8 cellular contexts compared by ENCODE assay signal in genomic region chr15:73081321-73081958, GRCh38. TPM values are rescaled to one million over a fixed set of nuclear protein-coding genes. Genes with fewer than 3 reads are reported as not detected.
DNase-seq lines count a peak whose midpoint lies in the region; ATAC-seq, FAIRE-seq and TF ChIP-seq lines count a peak whose summit lies in the region.

No MANE protein-coding gene starts in this region.

- peaks cover 0 to 3% of the 10 kb centered on the region in 2 donors for H3K4me1 ChIP-seq in lung (ENCODE audit: control insufficient read depth in 2 of 2, insufficient read depth in 2 of 2, low read length in 2 of 2)

- no peak overlapping the region for H3K27ac Mint-ChIP-seq in chondrocyte (ENCODE audit: unreplicated experiment)
- no peak overlapping the region for H3K27ac Mint-ChIP-seq in activated naive CD8-positive, alpha-beta T cell treated with anti-CD3 and anti-CD28 coated beads, Interleukin-2, amount 50 U/mL, for 24 hours

- no peak overlapping the region for H3K4me3 Mint-ChIP-seq in chondrocyte (ENCODE audit: unreplicated experiment)
- no peak overlapping the region for H3K4me3 Mint-ChIP-seq in activated naive CD8-positive, alpha-beta T cell treated with anti-CD3 and anti-CD28 coated beads, Interleukin-2, amount 50 U/mL, for 24 hours

- peak; percentile 94 for TF ChIP-seq CTCF in chondrocyte (IDR thresholded peaks at IDR 0.05)
- peak; percentile 79 for TF ChIP-seq CTCF in lung (IDR thresholded peaks at IDR 0.05; ENCODE audit: control extremely low read depth, extremely low read depth)

- H3K27me3 Mint-ChIP-seq in chondrocyte (ENCODE audit: low read depth), result no peaks in the 10 kb centered on the region
- H3K27me3 Mint-ChIP-seq in activated naive CD8-positive, alpha-beta T cell treated with anti-CD3 and anti-CD28 coated beads, Interleukin-2, amount 50 U/mL, for 24 hours, result peaks cover 7% of the 10 kb centered on the region

- H3K4me1 Mint-ChIP-seq in chondrocyte (ENCODE audit: low read depth), result peaks cover 21% of the 10 kb centered on the region
- H3K4me1 Mint-ChIP-seq in activated naive CD8-positive, alpha-beta T cell treated with anti-CD3 and anti-CD28 coated beads, Interleukin-2, amount 50 U/mL, for 24 hours, result no peaks in the 10 kb centered on the region

- FAIRE-seq in GM18507 (lab: Jason Lieb, UNC), result peak; percentile 56

- H3K36me3 ChIP-seq in lung (ENCODE audit: control insufficient read depth in 2 of 2, insufficient read depth in 2 of 2, low read length in 2 of 2), result no peaks in the 10 kb centered on the region

- H3K9me3 Mint-ChIP-seq in chondrocyte (ENCODE audit: low read depth), result no peaks in the 10 kb centered on the region
- no peaks in the 10 kb centered on the region for H3K9me3 Mint-ChIP-seq in activated naive CD8-positive, alpha-beta T cell treated with anti-CD3 and anti-CD28 coated beads, Interleukin-2, amount 50 U/mL, for 24 hours

- DNase-seq in CD1c-positive myeloid dendritic cell (ENCODE audit: extremely low spot score), result peak; percentile 64
- no peak for DNase-seq in GM18507 (ENCODE audit: extremely low spot score, insufficient read length, low read depth)
- DNase-seq in NCI-H748 treated with DMSO at 0.1 percent for 48 hours (lab: John Stamatoyannopoulos, UW), result peak; percentile 31
- DNase-seq in chondrocyte (ENCODE audit: low spot score), result no peak
- no peak for DNase-seq in lung (ENCODE audit: low spot score)
- no peak for DNase-seq in activated naive CD8-positive, alpha-beta T cell treated with anti-CD3 and anti-CD28 coated beads, Interleukin-2, amount 50 U/mL, for 24 hours

- H3K36me3 Mint-ChIP-seq in chondrocyte (ENCODE audit: low read depth), result no peaks in the 10 kb centered on the region
- H3K36me3 Mint-ChIP-seq in activated naive CD8-positive, alpha-beta T cell treated with anti-CD3 and anti-CD28 coated beads, Interleukin-2, amount 50 U/mL, for 24 hours (ENCODE audit: low read depth), result no peaks in the 10 kb centered on the region

- ATAC-seq in lung (ENCODE audit: insufficient read depth, low FRiP score) (no peak), GM21737 (IDR thresholded peaks at IDR 0.05; ENCODE audit: unreplicated experiment) (no peak), GM19035 (IDR thresholded peaks at IDR 0.05; ENCODE audit: unreplicated experiment) (no peak)
- ATAC-seq in activated naive CD8-positive, alpha-beta T cell treated with anti-CD3 and anti-CD28 coated beads, Interleukin-2, amount 50 U/mL, for 24 hours, result no peak

- H3K27ac ChIP-seq in lung (ENCODE audit: low read depth in 1 of 2, low read length in 1 of 2), result no peak overlapping the region

- H3K27me3 ChIP-seq in lung (ENCODE audit: control insufficient read depth, insufficient read depth), result no peaks in the 10 kb centered on the region

- H3K4me3 ChIP-seq in lung, result no peak overlapping the region

- 39 to 40% methylated on average over 3 of the region's 3 CpGs for WGBS in lung, 2 donors

- no peaks in the 10 kb centered on the region for H3K9me3 ChIP-seq in lung (ENCODE audit: control insufficient read depth in 2 of 2, insufficient read depth in 1 of 2, low read length in 1 of 2)

RNA-seq across cellular contexts. Expression of gene NEO1, which starts 29.2 kb away (rescaled TPM):
- 40.9 to 50.0 TPM (median 42.1 TPM) in 3 replicates for total RNA-seq in chondrocyte
- 10 to 100 TPM; 22.4 to 70.8 TPM for total RNA-seq in lung
- 10 to 100 TPM in 1 of 2 donors, 1 to 10 TPM in 1; 6.9 to 10.7 TPM for polyA plus RNA-seq in lung

Comparison
In these comparisons a context has a peak if more than half of its experiments do, and no peak if none do; other contexts are left out.
1. DNase-seq: peak in CD1c-positive myeloid dendritic cell (single experiment) and NCI-H748 treated with DMSO at 0.1 percent for 48 hours (single experiment); none in GM18507 (single experiment), chondrocyte (single experiment), lung (single experiment) and activated naive CD8-positive, alpha-beta T cell treated with anti-CD3 and anti-CD28 coated beads, Interleukin-2, amount 50 U/mL, for 24 hours (single experiment).